ENCODE assay signal across 1 cellular context in genomic region chr3:17742092-17742836, GRCh38.
TF ChIP-seq lines count a peak whose summit lies in the region.

TSS of gene TBC1D5 (minus strand) at chr3:17742631. CDS start at chr3:17508570, 234,061 bp downstream.

TF ChIP-seq in WTC11, 78 proteins besides CTCF, POLR2A, EP300 and RAD21 (continued from another document):
- no peak for TF ChIP-seq ZNF512 (CRISPR knock-in tag; IDR thresholded peaks at IDR 0.05; ENCODE audit: borderline replicate concordance)
- TF ChIP-seq FOXP4 (CRISPR knock-in tag; IDR thresholded peaks at IDR 0.05), result peak; percentile 32; the same call in 1 of the 2 replicates
- TF ChIP-seq AR (CRISPR knock-in tag; IDR thresholded peaks at IDR 0.05), result no peak
- TF ChIP-seq FOXJ3 (CRISPR knock-in tag; IDR thresholded peaks at IDR 0.05; ENCODE audit: borderline replicate concordance), result no peak
- peak; percentile 62; the same call in 1 of the 2 replicates for TF ChIP-seq SP1 (CRISPR knock-in tag; conservative IDR thresholded peaks at IDR 0.05)
- no peak for TF ChIP-seq IRF1 (CRISPR knock-in tag; IDR thresholded peaks at IDR 0.05)
- TF ChIP-seq PREB (CRISPR knock-in tag; IDR thresholded peaks at IDR 0.05; ENCODE audit: borderline replicate concordance), result no peak
- TF ChIP-seq ZBTB21 (CRISPR knock-in tag; IDR thresholded peaks at IDR 0.05; ENCODE audit: borderline replicate concordance), result no peak
- peak; percentile 95 for TF ChIP-seq USF1 (CRISPR knock-in tag; IDR thresholded peaks at IDR 0.05)
- no peak for TF ChIP-seq ZNF671 (CRISPR knock-in tag; IDR thresholded peaks at IDR 0.05)
- TF ChIP-seq NFYB (CRISPR knock-in tag; conservative IDR thresholded peaks at IDR 0.05; ENCODE audit: low read depth), result no peak
- TF ChIP-seq ZNF423 (CRISPR knock-in tag; IDR thresholded peaks at IDR 0.05), result 0 out of 2 replicates have a peak, but pooled peaks have one; percentile 32
- TF ChIP-seq ZNF425 (CRISPR knock-in tag; conservative IDR thresholded peaks at IDR 0.05), result no peak
- no peak for TF ChIP-seq ESRRA (CRISPR knock-in tag; IDR thresholded peaks at IDR 0.05; ENCODE audit: borderline replicate concordance)
- peak; percentile 71 for TF ChIP-seq ZBTB43 (CRISPR knock-in tag; IDR thresholded peaks at IDR 0.05)
- no peak for TF ChIP-seq ZNF532 (CRISPR knock-in tag; IDR thresholded peaks at IDR 0.05; ENCODE audit: borderline replicate concordance)
- no peak for TF ChIP-seq PRRX2 (CRISPR knock-in tag; IDR thresholded peaks at IDR 0.05)
- TF ChIP-seq ZNF138 (CRISPR knock-in tag; conservative IDR thresholded peaks at IDR 0.05), result no peak
- peak; percentile 55; the same call in 1 of the 2 replicates for TF ChIP-seq NFE2L1 (CRISPR knock-in tag; IDR thresholded peaks at IDR 0.05)
- peak; percentile 78; the same call in 1 of the 2 replicates for TF ChIP-seq JUN (CRISPR knock-in tag; IDR thresholded peaks at IDR 0.05)
- no peak for TF ChIP-seq KAT7 (CRISPR knock-in tag; IDR thresholded peaks at IDR 0.05; ENCODE audit: borderline replicate concordance)
- no peak for TF ChIP-seq ZNF317 (CRISPR knock-in tag; IDR thresholded peaks at IDR 0.05; ENCODE audit: borderline replicate concordance, low read depth)
- TF ChIP-seq NR3C1 (CRISPR knock-in tag; conservative IDR thresholded peaks at IDR 0.05; ENCODE audit: low read depth), result no peak
- TF ChIP-seq ATF1 (CRISPR knock-in tag; IDR thresholded peaks at IDR 0.05), result no peak
- TF ChIP-seq ZSCAN18 (CRISPR knock-in tag; IDR thresholded peaks at IDR 0.05), result no peak
